11 cellular contexts compared by ENCODE assay signal in genomic region chr22:26617251-26618199, GRCh38. TPM values are rescaled to one million over a fixed set of nuclear protein-coding genes. Genes with fewer than 3 reads are reported as not detected.
DNase-seq lines count a peak whose midpoint lies in the region; ATAC-seq, FAIRE-seq and TF ChIP-seq lines count a peak whose summit lies in the region.
"Had no signal": no experiment of that assay in that cellular context is flagged by ENCODE, and none has a peak within 500 bp of the region (broad histone marks: within the 10 kb centered on the region; RNA-seq: fewer than 3 reads in every experiment).

Gene CRYBB1, minus strand, starts transcription at chr22:26618027. Its CDS starts 1,708 bp downstream, at chr22:26616319.

- TF ChIP-seq CTCF in GM12865 (IDR thresholded peaks at IDR 0.05; ENCODE audit: insufficient read depth, low read depth, low read length, missing control alignments) (no peak), fibroblast of the aortic adventitia (IDR thresholded peaks at IDR 0.05; ENCODE audit: insufficient read depth, low read length) (no peak), omental fat pad (IDR thresholded peaks at IDR 0.05) (no peak)

- no peak within 1 kb of the TSS for H3K4me3 ChIP-seq in GM12865 (ENCODE audit: low read depth, low read length)
- no peak within 1 kb of the TSS for H3K4me3 ChIP-seq in fibroblast of the aortic adventitia (ENCODE audit: low read depth, low read length)

- ATAC-seq in omental fat pad (ENCODE audit: low FRiP score) (peak; percentile 65), HG02970 (IDR thresholded peaks at IDR 0.05; ENCODE audit: low FRiP score, unreplicated experiment) (no peak)

- DNase-seq in GM12865 (ENCODE audit: low read depth), result peak; percentile 21
- DNase-seq in OCI-M1 (lab: John Stamatoyannopoulos, UW), result peak; percentile 92
- DNase-seq in fibroblast of the aortic adventitia (ENCODE audit: low read depth), result peak; percentile 11
- no peak for DNase-seq in omental fat pad (ENCODE audit: low spot score)
- DNase-seq in cerebellum (ENCODE audit: low spot score), result no peak
- no peak for DNase-seq in RCC 7860 (ENCODE audit: low spot score)
- no peak for DNase-seq in NCI-H510A (lab: John Stamatoyannopoulos, UW)
- DNase-seq: activated T-cell treated with anti-CD3 and anti-CD28 coated beads, Interleukin-2, amount 50 U/mL, for 48 hours; midbrain; stimulated activated CD4-positive, alpha-beta T cell treated with anti-CD3 and anti-CD28 coated beads, Interleukin-1b, Interleukin-23, amount 100 ng/mL, for 48 hours had no signal

- no peak for FAIRE-seq in RCC 7860 (lab: Jason Lieb, UNC)

RNA-seq across cellular contexts. Expression of gene CRYBB1, which starts in this region (rescaled TPM):
- total RNA-seq in fibroblast of the aortic adventitia (ENCODE audit: low replicate concordance) (not detected in 2 replicates), omental fat pad (1 to 10 TPM in 3 of 4 donors, under 1 TPM in 1; 0.96 to 2.2 (median 1.9) TPM), cerebellum (0.27 TPM)

Comparison
In these comparisons a context has a peak if more than half of its experiments do, and no peak if none do; other contexts are left out.
1. Peak in DNase-seq in fibroblast of the aortic adventitia; RNA of the gene not detected or under 1 TPM.
2. DNase-seq: peak in GM12865 (single experiment) and OCI-M1 (single experiment); none in omental fat pad (single experiment), cerebellum (single experiment), RCC 7860 (single experiment) and NCI-H510A (single experiment).